Comparison of ENCODE assay signal across 1 cellular context in genomic region chr18:55579888-55580287, GRCh38.
TF ChIP-seq lines count a peak whose summit lies in the region.

No MANE protein-coding gene starts in this region.

TF ChIP-seq in K562, 482 proteins besides CTCF, POLR2A, EP300 and RAD21:
- TF ChIP-seq MNT (conservative IDR thresholded peaks at IDR 0.05), result no peak
- no peak for TF ChIP-seq RNF2 (IDR thresholded peaks at IDR 0.05)
- TF ChIP-seq PTBP1 (IDR thresholded peaks at IDR 0.05; ENCODE audit: low read depth, low read length), result no peak
- TF ChIP-seq MAFF (IDR thresholded peaks at IDR 0.05; ENCODE audit: low read length), result peak; percentile 35; the same call in 1 of the 2 replicates
- no peak for TF ChIP-seq ATF7 (IDR thresholded peaks at IDR 0.05)
- no peak for TF ChIP-seq ZBTB49 (CRISPR knock-in tag; IDR thresholded peaks at IDR 0.05; ENCODE audit: borderline replicate concordance)
- no peak for TF ChIP-seq ZNF583 (CRISPR knock-in tag; IDR thresholded peaks at IDR 0.05)
- TF ChIP-seq NCOR1 (IDR thresholded peaks at IDR 0.05), result no peak
- no peak for TF ChIP-seq CTBP1 (IDR thresholded peaks at IDR 0.05; ENCODE audit: borderline replicate concordance)
- TF ChIP-seq ZEB2 (IDR thresholded peaks at IDR 0.05), result no peak
- TF ChIP-seq DNMT1 (IDR thresholded peaks at IDR 0.05), result no peak
- TF ChIP-seq PHF20 (IDR thresholded peaks at IDR 0.05; ENCODE audit: partially characterized antibody), result no peak
- TF ChIP-seq ZNF778 (CRISPR knock-in tag; IDR thresholded peaks at IDR 0.05), result no peak
- TF ChIP-seq C11orf30 (IDR thresholded peaks at IDR 0.05; ENCODE audit: low read depth), result peak; percentile 69; the same call in 1 of the 2 replicates
- no peak for TF ChIP-seq FUS (optimal IDR thresholded peaks at IDR 0.05; ENCODE audit: low read depth, low read length)
- TF ChIP-seq STAG1 (CRISPR knock-in tag; IDR thresholded peaks at IDR 0.05; ENCODE audit: borderline replicate concordance), result no peak
- TF ChIP-seq RHOXF2B (CRISPR knock-in tag; conservative IDR thresholded peaks at IDR 0.05), result no peak
- peak; percentile 54 for TF ChIP-seq MAFG (tag; conservative IDR thresholded peaks at IDR 0.05)
- TF ChIP-seq MED1 (CRISPR knock-in tag; IDR thresholded peaks at IDR 0.05; ENCODE audit: borderline replicate concordance), result no peak
- TF ChIP-seq ZNF316 (IDR thresholded peaks at IDR 0.05), result peak; percentile 83
- TF ChIP-seq ZNF146 (CRISPR knock-in tag; IDR thresholded peaks at IDR 0.05; ENCODE audit: unreplicated experiment), result no peak
- TF ChIP-seq TRIM28 (IDR thresholded peaks at IDR 0.05), result no peak
- TF ChIP-seq ZNF41 (CRISPR knock-in tag; conservative IDR thresholded peaks at IDR 0.05), result no peak
- TF ChIP-seq TARDBP (IDR thresholded peaks at IDR 0.05), result no peak
- no peak for TF ChIP-seq SMC3 (conservative IDR thresholded peaks at IDR 0.05; ENCODE audit: insufficient read depth, low read depth, low read length)
- TF ChIP-seq PRPF4 (IDR thresholded peaks at IDR 0.05; ENCODE audit: insufficient read depth, low read depth, low read length, poor library complexity, severe bottlenecking), result no peak
